In genomic region chr19:46717716-46718143, GRCh38 we compare ENCODE assay signal across 7 cellular contexts. TPM values are rescaled to one million over a fixed set of nuclear protein-coding genes. Genes with fewer than 3 reads are reported as not detected.
DNase-seq lines count a peak whose midpoint lies in the region; ATAC-seq and TF ChIP-seq lines count a peak whose summit lies in the region.

No MANE protein-coding gene starts in this region.

- no peak for TF ChIP-seq RAD21 in HCT116 (IDR thresholded peaks at IDR 0.05; ENCODE audit: low read depth)

- ATAC-seq in HCT116 (peak; percentile 1; the same call in 1 of the 2 replicates), T-cell (replicated peaks in 1 of 4) (peak in 3 of 4 experiments; percentile 7 to 16 (median 11))

- H3K27ac ChIP-seq in HCT116 (ENCODE audit: low read depth, low read length) (peak overlapping the region; percentile 68), skeletal muscle tissue (ENCODE audit: low read depth, low read length) (peak overlapping the region; percentile 69)

- H3K4me3 ChIP-seq in HCT116 (replicated peaks in 1 of 2; ENCODE audit: low read depth in 1 of 2, low read length in 2 of 2): peak overlapping the region; percentile 82 to 90
- H3K4me3 ChIP-seq in fibroblast of villous mesenchyme (ENCODE audit: low read depth, low read length): peak overlapping the region; percentile 89
- peak overlapping the region; percentile 83 to 89 (median 88) for H3K4me3 ChIP-seq in skeletal muscle tissue (ENCODE audit: low read length in 3 of 3)

- no TSS peak for BruUV-seq in HCT116 (replicated peaks; lab: Mats Ljungman, UMichigan)

- H3K27me3 ChIP-seq in HCT116 (ENCODE audit: insufficient read depth, low read length) (no peaks in the 10 kb centered on the region), skeletal muscle tissue (ENCODE audit: control insufficient read depth in 3 of 3, insufficient read depth in 3 of 3, low read length in 3 of 3) (no peaks in the 10 kb centered on the region)

- POLR2A ChIA-PET in HCT116 (lab: Charles Lee) (interaction anchor here (1.0 kb wide), 1 partner anchor 27 kb away, joined by 4 read pairs; no protein-coding TSS in a partner anchor), T-cell (lab: Charles Lee) (no interaction called here)

- H3K4me1 ChIP-seq in HCT116 (ENCODE audit: control insufficient read depth in 1 of 2, insufficient read depth in 2 of 2, low read length in 2 of 2) (peaks cover 10 to 36% of the 10 kb centered on the region in 2 experiments; a peak in 3 of 4 replicates), skeletal muscle tissue (ENCODE audit: control insufficient read depth in 3 of 3, insufficient read depth in 3 of 3, low read length in 3 of 3) (peaks cover 19 to 34% (median 31%) of the 10 kb centered on the region in 3 donors)

- H3K79me2 ChIP-seq in HCT116 (ENCODE audit: insufficient read depth, low read length): peaks cover 24% of the 10 kb centered on the region

- H3K9me2 ChIP-seq in HCT116 (ENCODE audit: insufficient read depth): no peaks in the 10 kb centered on the region

- RAD21 ChIA-PET in HCT116 (lab: Charles Lee; ENCODE audit: low non-redundant PET in 1 of 2, low total read pairs in 2 of 2, uncharacterized antibody in 2 of 2, unreplicated experiment in 2 of 2): no interaction called here

- peak overlapping the region; percentile 84 for H3K9ac ChIP-seq in HCT116 (ENCODE audit: low read length)
- peak overlapping the region in 2 of 3 donors; percentile 82 to 86 for H3K9ac ChIP-seq in skeletal muscle tissue (ENCODE audit: low read depth in 1 of 3, low read length in 3 of 3)

- no peak overlapping the region for H2AFZ ChIP-seq in HCT116 (ENCODE audit: low read depth, low read length, poor library complexity, severe bottlenecking)

- H3K36me3 ChIP-seq in HCT116 (ENCODE audit: control insufficient read depth in 1 of 2, insufficient read depth in 2 of 2, low read length in 2 of 2): peaks cover 8 to 28% of the 10 kb centered on the region in 2 experiments; a peak in 3 of 4 replicates
- H3K36me3 ChIP-seq in skeletal muscle tissue (ENCODE audit: control insufficient read depth in 3 of 3, insufficient read depth in 3 of 3, low read length in 3 of 3): peaks cover 28 to 31% (median 30%) of the 10 kb centered on the region in 3 donors

- TF ChIP-seq CTCF in HCT116 (IDR thresholded peaks at IDR 0.05 in 2 of 3, conservative IDR thresholded peaks at IDR 0.05 in 1 of 3; ENCODE audit: borderline replicate concordance in 1 of 3, insufficient read depth in 1 of 3, low read depth in 2 of 3, low read length in 2 of 3) (no peak), fibroblast of villous mesenchyme (IDR thresholded peaks at IDR 0.05; ENCODE audit: insufficient read depth, low read depth, low read length) (no peak)

- H3K27ac Mint-ChIP-seq in T-cell: peak overlapping the region; percentile 97 to 98

- H3K4me2 ChIP-seq in HCT116 (ENCODE audit: low read length): peak overlapping the region; percentile 92

- H4K20me1 ChIP-seq in HCT116 (ENCODE audit: insufficient read depth): no peaks in the 10 kb centered on the region

- peak overlapping the region; percentile 90 to 98 (median 94) for H3K4me3 Mint-ChIP-seq in T-cell

- H3K9me3 ChIP-seq in HCT116 (ENCODE audit: control insufficient read depth in 1 of 2, insufficient read depth in 1 of 2, low read depth in 1 of 2, low read length in 2 of 2) (no peaks in the 10 kb centered on the region), skeletal muscle tissue (ENCODE audit: control insufficient read depth in 3 of 3, low read length in 3 of 3) (no peaks in the 10 kb centered on the region)

- no peaks in the 10 kb centered on the region for H3K27me3 Mint-ChIP-seq in T-cell

- DNase-seq in HCT116 (ENCODE audit: low read depth, low spot score) (no peak), T-cell (peak in 4 of 34 experiments; percentile 5 to 24 (median 20)), fibroblast of villous mesenchyme (ENCODE audit: low read depth) (no peak), cortex of kidney (lab: John Stamatoyannopoulos, UW) (no peak), HCEC 1CT (no peak), mesenteric fat pad (ENCODE audit: low spot score) (no peak)

- TF ChIP-seq POLR2A in HCT116 (IDR thresholded peaks at IDR 0.05; ENCODE audit: borderline replicate concordance, extremely low read depth, insufficient read depth, insufficient read length): no peak

- H3K4me1 Mint-ChIP-seq in T-cell: peaks cover 40 to 59% (median 52%) of the 10 kb centered on the region in 3 donors

- no peaks in the 10 kb centered on the region for H3K9me3 Mint-ChIP-seq in T-cell

- intact Hi-C loops in HCT116 (cut with micrococcal nuclease): no loop called here

- CTCF ChIA-PET in HCT116 (lab: Charles Lee) (interaction anchor here (0.5 to 1.9 kb wide), 5 partner anchors 10 to 112 kb away, joined by 3 to 5 read pairs (median 3); no protein-coding TSS in a partner anchor), T-cell (lab: Charles Lee) (interaction anchor here in 1 of 2 donors (0.8 to 1.0 kb wide), 3 partner anchors 36 to 526 kb away, joined by 3 to 5 read pairs (median 4); no protein-coding TSS in a partner anchor)

- H3K36me3 Mint-ChIP-seq in T-cell: peaks cover 10% of the 10 kb centered on the region

TF ChIP-seq in HCT116, 20 proteins besides CTCF, POLR2A, EP300 and RAD21:
- TF ChIP-seq ZFX (IDR thresholded peaks at IDR 0.05) (no peak), CEBPB (IDR thresholded peaks at IDR 0.05; ENCODE audit: low read depth) (no peak), ZNF274 (IDR thresholded peaks at IDR 0.05; ENCODE audit: low read depth, low read length) (no peak), SIN3A (IDR thresholded peaks at IDR 0.05; ENCODE audit: low read depth) (no peak), ATF3 (IDR thresholded peaks at IDR 0.05) (no peak), SRF (IDR thresholded peaks at IDR 0.05; ENCODE audit: low read depth) (no peak)
- TF ChIP-seq, protein P1, sequence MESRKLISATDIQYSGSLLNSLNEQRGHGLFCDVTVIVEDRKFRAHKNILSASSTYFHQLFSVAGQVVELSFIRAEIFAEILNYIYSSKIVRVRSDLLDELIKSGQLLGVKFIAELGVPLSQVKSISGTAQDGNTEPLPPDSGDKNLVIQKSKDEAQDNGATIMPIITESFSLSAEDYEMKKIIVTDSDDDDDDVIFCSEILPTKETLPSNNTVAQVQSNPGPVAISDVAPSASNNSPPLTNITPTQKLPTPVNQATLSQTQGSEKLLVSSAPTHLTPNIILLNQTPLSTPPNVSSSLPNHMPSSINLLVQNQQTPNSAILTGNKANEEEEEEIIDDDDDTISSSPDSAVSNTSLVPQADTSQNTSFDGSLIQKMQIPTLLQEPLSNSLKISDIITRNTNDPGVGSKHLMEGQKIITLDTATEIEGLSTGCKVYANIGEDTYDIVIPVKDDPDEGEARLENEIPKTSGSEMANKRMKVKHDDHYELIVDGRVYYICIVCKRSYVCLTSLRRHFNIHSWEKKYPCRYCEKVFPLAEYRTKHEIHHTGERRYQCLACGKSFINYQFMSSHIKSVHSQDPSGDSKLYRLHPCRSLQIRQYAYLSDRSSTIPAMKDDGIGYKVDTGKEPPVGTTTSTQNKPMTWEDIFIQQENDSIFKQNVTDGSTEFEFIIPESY (IDR thresholded peaks at IDR 0.05; ENCODE audit: extremely low read depth, insufficient replicate concordance, low read length): no peak

RNA-seq across cellular contexts. Expression of gene PRKD2, which starts 0.8 kb away (rescaled TPM):
- total RNA-seq in HCT116 (2021; ENCODE audit: unreplicated experiment) (73.5 TPM), T-cell (100 to 1,000 TPM; 121 to 145 (median 138) TPM), fibroblast of villous mesenchyme (11.7 and 12.2 TPM in 2 replicates), skeletal muscle tissue (13.6 TPM), mesenteric fat pad (43.2 TPM)
- 62.1 and 81.0 TPM in 2 replicates for polyA plus RNA-seq in HCT116 (2012)

RNA-seq across cellular contexts. Expression of gene FKRP, which starts 28.1 kb away (rescaled TPM):
- 19.4 TPM for total RNA-seq in HCT116 (2021; ENCODE audit: unreplicated experiment)
- 9.0 and 13.3 TPM in 2 replicates for polyA plus RNA-seq in HCT116 (2012)
- total RNA-seq in T-cell: 10 to 100 TPM; 17.8 to 35.3 (median 23.6) TPM
- total RNA-seq in fibroblast of villous mesenchyme: 18.1 and 19.6 TPM in 2 replicates
- 5.7 TPM for total RNA-seq in skeletal muscle tissue
- 13.2 TPM for total RNA-seq in mesenteric fat pad

RNA-seq across cellular contexts. Expression of gene STRN4, which starts 28.5 kb away (rescaled TPM):
- 107 TPM for total RNA-seq in HCT116 (2021; ENCODE audit: unreplicated experiment)
- 95.1 and 137 TPM in 2 replicates for polyA plus RNA-seq in HCT116 (2012)
- 100 to 1,000 TPM in 3 of 5 donors, 10 to 100 TPM in 2; 85.2 to 123 (median 101) TPM for total RNA-seq in T-cell
- total RNA-seq in fibroblast of villous mesenchyme: 66.5 and 75.1 TPM in 2 replicates
- total RNA-seq in skeletal muscle tissue: 28.2 TPM
- total RNA-seq in mesenteric fat pad: 72.9 TPM

RNA-seq across cellular contexts. Expression of gene DACT3, which starts 56.7 kb away (rescaled TPM):
- total RNA-seq in HCT116 (2021; ENCODE audit: unreplicated experiment) (2.0 TPM), T-cell (under 1 TPM; 0.15 to 0.56 (median 0.37) TPM), fibroblast of villous mesenchyme (5.2 and 11.3 TPM in 2 replicates), skeletal muscle tissue (7.3 TPM), mesenteric fat pad (3.4 TPM)
- polyA plus RNA-seq in HCT116 (2012): 0.64 and 1.3 TPM in 2 replicates
